Comparison of ENCODE assay signal across 8 cellular contexts in genomic region chr1:225655509-225656258, GRCh38. TPM values are rescaled to one million over a fixed set of nuclear protein-coding genes. Genes with fewer than 3 reads are reported as not detected.
DNase-seq lines count a peak whose midpoint lies in the region; ATAC-seq, FAIRE-seq and TF ChIP-seq lines count a peak whose summit lies in the region.

No MANE protein-coding gene starts in this region.

- H3K4me3 ChIP-seq in HUES48 (ENCODE audit: low read depth, low read length) (no peak overlapping the region), astrocyte of the cerebellum (ENCODE audit: low read depth, low read length) (no peak overlapping the region), keratinocyte (ENCODE audit: control insufficient read depth in 2 of 3, extremely low read depth in 1 of 3, insufficient read depth in 2 of 3, low read depth in 1 of 3, low read length in 3 of 3) (no peak overlapping the region), thoracic aorta (no peak overlapping the region)

- peak; percentile 9; the same call in 1 of the 2 replicates for TF ChIP-seq CTCF in C4-2B (conservative IDR thresholded peaks at IDR 0.05)
- no peak for TF ChIP-seq CTCF in astrocyte of the cerebellum (IDR thresholded peaks at IDR 0.05; ENCODE audit: low read depth, low read length, missing control alignments)
- peak in 1 of 3 experiments; percentile 24 for TF ChIP-seq CTCF in keratinocyte (optimal IDR thresholded peaks at IDR 0.05 in 1 of 3, IDR thresholded peaks at IDR 0.05 in 1 of 3, conservative IDR thresholded peaks at IDR 0.05 in 1 of 3; ENCODE audit: extremely low read depth in 1 of 3, insufficient read depth in 2 of 3, low read length in 3 of 3)
- TF ChIP-seq CTCF in thoracic aorta (IDR thresholded peaks at IDR 0.05): no peak

- H3K79me2 ChIP-seq in keratinocyte (ENCODE audit: control insufficient read depth, insufficient read depth, low read length): peaks cover 20% of the 10 kb centered on the region

- H2AFZ ChIP-seq in keratinocyte (ENCODE audit: control insufficient read depth, low read length): no peak overlapping the region

- no peak overlapping the region for H3K4me3 Mint-ChIP-seq in activated T-cell treated with anti-CD3 and anti-CD28 coated beads, Interleukin-2, amount 50 U/mL, for 24 hours

- no peaks in the 10 kb centered on the region for H3K9me3 ChIP-seq in HUES48 (ENCODE audit: control insufficient read depth, insufficient read depth, low read length)
- no peaks in the 10 kb centered on the region for H3K9me3 ChIP-seq in keratinocyte (ENCODE audit: control insufficient read depth, low read depth, low read length)
- no peaks in the 10 kb centered on the region for H3K9me3 ChIP-seq in thoracic aorta

- peak; percentile 85 for FAIRE-seq in keratinocyte (lab: Jason Lieb, UNC)

- H3K27me3 ChIP-seq in HUES48 (ENCODE audit: control insufficient read depth, insufficient read depth, low read length): no peaks in the 10 kb centered on the region
- no peaks in the 10 kb centered on the region for H3K27me3 ChIP-seq in keratinocyte (ENCODE audit: control insufficient read depth, extremely low read depth, insufficient read depth, low read length)
- no peaks in the 10 kb centered on the region for H3K27me3 ChIP-seq in thoracic aorta (replicated peaks; ENCODE audit: insufficient read depth)

- no peak overlapping the region; the same call in 1 of the 2 replicates for H3K27ac ChIP-seq in C4-2B
- peak overlapping the region; percentile 55 for H3K27ac ChIP-seq in HUES48 (ENCODE audit: low read depth, low read length)
- H3K27ac ChIP-seq in keratinocyte (ENCODE audit: control insufficient read depth, insufficient read depth, low read length): peak overlapping the region; percentile 71
- H3K27ac ChIP-seq in thoracic aorta: peak overlapping the region; percentile 98 to 99

- H3K9ac ChIP-seq in HUES48 (ENCODE audit: low read depth, low read length) (no peak overlapping the region), keratinocyte (ENCODE audit: control insufficient read depth, extremely low read depth, insufficient read depth, low read length) (no peak overlapping the region)

- H3K4me1 Mint-ChIP-seq in activated T-cell treated with anti-CD3 and anti-CD28 coated beads, Interleukin-2, amount 50 U/mL, for 24 hours (ENCODE audit: low read depth): peaks cover 13% of the 10 kb centered on the region

- DNase-seq in astrocyte of the cerebellum (ENCODE audit: low read depth) (peak; percentile 98), keratinocyte (ENCODE audit: low read depth, low spot score) (peak; percentile 84), thoracic aorta (ENCODE audit: low spot score) (peak; percentile 37), NCI-H1930 (lab: John Stamatoyannopoulos, UW) (no peak)
- DNase-seq in activated T-cell treated with anti-CD3 and anti-CD28 coated beads, Interleukin-2, amount 50 U/mL, for 24 hours: no peak

- dilution Hi-C loops in keratinocyte (cut with MboI; ENCODE audit: extremely low pct_ligation_motif_present, low sequenced_read_pairs): no loop called here

- no peaks in the 10 kb centered on the region for H3K9me1 ChIP-seq in keratinocyte (ENCODE audit: control insufficient read depth, extremely low read depth, insufficient read depth, low read length)

- H3K27me3 Mint-ChIP-seq in activated T-cell treated with anti-CD3 and anti-CD28 coated beads, Interleukin-2, amount 50 U/mL, for 24 hours: peaks cover 31% of the 10 kb centered on the region

- H4K20me1 ChIP-seq in keratinocyte (ENCODE audit: control insufficient read depth, extremely low read depth, insufficient read depth, low read length): no peaks in the 10 kb centered on the region

- H3K9me3 Mint-ChIP-seq in activated T-cell treated with anti-CD3 and anti-CD28 coated beads, Interleukin-2, amount 50 U/mL, for 24 hours: no peaks in the 10 kb centered on the region

- no peaks in the 10 kb centered on the region for H3K36me3 ChIP-seq in HUES48 (ENCODE audit: control insufficient read depth, insufficient read depth, low read length)
- no peaks in the 10 kb centered on the region for H3K36me3 ChIP-seq in keratinocyte (ENCODE audit: control insufficient read depth in 2 of 2, extremely low read depth in 1 of 2, insufficient read depth in 2 of 2, low read length in 2 of 2)
- no peaks in the 10 kb centered on the region for H3K36me3 ChIP-seq in thoracic aorta

- H3K4me1 ChIP-seq in HUES48 (ENCODE audit: control insufficient read depth, insufficient read depth, low read length): peaks cover 13% of the 10 kb centered on the region; the same call in 1 of the 2 replicates
- peaks cover 34% of the 10 kb centered on the region for H3K4me1 ChIP-seq in keratinocyte (ENCODE audit: control insufficient read depth, extremely low read depth, insufficient read depth, low read length)
- H3K4me1 ChIP-seq in thoracic aorta (ENCODE audit: control insufficient read depth in 1 of 2, low read depth in 2 of 2): peaks cover 10 to 57% of the 10 kb centered on the region in 2 donors

- H3K4me2 ChIP-seq in keratinocyte (ENCODE audit: control insufficient read depth, extremely low read depth, insufficient read depth, low read depth, low read length): peak overlapping the region; percentile 40

- H3K36me3 Mint-ChIP-seq in activated T-cell treated with anti-CD3 and anti-CD28 coated beads, Interleukin-2, amount 50 U/mL, for 24 hours (ENCODE audit: low read depth): no peaks in the 10 kb centered on the region

- no peak overlapping the region for H3K27ac Mint-ChIP-seq in activated T-cell treated with anti-CD3 and anti-CD28 coated beads, Interleukin-2, amount 50 U/mL, for 24 hours

- peak; percentile 63 for ATAC-seq in thoracic aorta (ENCODE audit: insufficient number of reproducible peaks, low FRiP score, low read depth)
- no peak for ATAC-seq in HG03439 (IDR thresholded peaks at IDR 0.05; ENCODE audit: unreplicated experiment)

- in situ Hi-C loops in astrocyte of the cerebellum (cut with HindIII; ENCODE audit: low sequenced_read_pairs): no loop called here

RNA-seq across cellular contexts. Expression of gene ENAH, which starts 2.8 kb away (rescaled TPM):
- 50.2 to 63.8 TPM (median 61.0 TPM) in 3 replicates for polyA plus RNA-seq in keratinocyte
- polyA plus RNA-seq in keratinocyte (2011; ENCODE audit: low read depth): 65.7 TPM
- polyA plus RNA-seq in keratinocyte (2011; cell fraction: cytosol; rRNA removed): 69.5 and 113 TPM in 2 replicates
- 63.6 and 76.8 TPM in 2 replicates for polyA plus RNA-seq in keratinocyte (2011; cell fraction: nucleus; rRNA removed)
- 33.5 and 59.5 TPM in 2 replicates for polyA plus RNA-seq in keratinocyte (2012; ENCODE audit: low replicate concordance)
- 25.2 to 127 TPM (median 102 TPM) in 3 replicates for polyA minus RNA-seq in keratinocyte
- polyA minus RNA-seq in keratinocyte (2011; cell fraction: cytosol; rRNA and poly(A)+ RNA removed): 50.5 TPM
- 26.5 and 63.1 TPM in 2 replicates for polyA minus RNA-seq in keratinocyte (2011; cell fraction: nucleus; rRNA and poly(A)+ RNA removed)
- total RNA-seq in thoracic aorta: 100 to 1,000 TPM; 111 to 119 TPM

Comparison
In these comparisons a context has a peak if more than half of its experiments do, and no peak if none do; other contexts are left out.
1. DNase-seq: peak in astrocyte of the cerebellum (single experiment), keratinocyte (single experiment) and thoracic aorta (single experiment); none in NCI-H1930 (0 of 2) and activated T-cell treated with anti-CD3 and anti-CD28 coated beads, Interleukin-2, amount 50 U/mL, for 24 hours (single experiment).